ENCODE assay signal across 8 cellular contexts in genomic region chr9:127968717-127969383, GRCh38. TPM values are rescaled to one million over a fixed set of nuclear protein-coding genes. Genes with fewer than 3 reads are reported as not detected.
DNase-seq lines count a peak whose midpoint lies in the region; ATAC-seq and TF ChIP-seq lines count a peak whose summit lies in the region.

No MANE protein-coding gene starts in this region.

- H3K9ac ChIP-seq in endodermal cell (ENCODE audit: extremely low read depth, low read length, poor library complexity, severe bottlenecking) = no peak overlapping the region

- no peak for ATAC-seq in GM18511 (IDR thresholded peaks at IDR 0.05; ENCODE audit: unreplicated experiment)
- no peak for ATAC-seq in HG03159 (IDR thresholded peaks at IDR 0.05; ENCODE audit: unreplicated experiment)

- H3K9me3 Mint-ChIP-seq in endodermal cell = no peaks in the 10 kb centered on the region
- no peaks in the 10 kb centered on the region for H3K9me3 Mint-ChIP-seq in nephron progenitor cell

- no peaks in the 10 kb centered on the region for H3K9me3 ChIP-seq in endodermal cell (ENCODE audit: control insufficient read depth, low read length)

- H3K27me3 Mint-ChIP-seq in endodermal cell (ENCODE audit: insufficient read depth) = no peaks in the 10 kb centered on the region
- H3K27me3 Mint-ChIP-seq in nephron progenitor cell (ENCODE audit: low read depth, poor library complexity) = no peaks in the 10 kb centered on the region

- CTCF ChIA-PET in HEK293T (lab: Yijun Ruan, JAX) = interaction anchor here (1.8 kb wide), 1 partner anchor 25 kb away, joined by 5 read pairs; no protein-coding TSS in a partner anchor

- no peak overlapping the region for H3K4me3 Mint-ChIP-seq in endodermal cell
- peak overlapping the region; percentile 25 for H3K4me3 Mint-ChIP-seq in nephron progenitor cell

- POLR2A ChIA-PET in HEK293T (lab: Yijun Ruan, JAX) = no interaction called here

- peaks cover 17% of the 10 kb centered on the region for H3K4me1 ChIP-seq in endodermal cell (ENCODE audit: control insufficient read depth, insufficient read depth, low read length)

- peaks cover 3% of the 10 kb centered on the region for H3K36me3 ChIP-seq in endodermal cell (ENCODE audit: control insufficient read depth, insufficient read depth, low read length)

- H3K4me1 Mint-ChIP-seq in endodermal cell = peaks cover 43% of the 10 kb centered on the region
- H3K4me1 Mint-ChIP-seq in nephron progenitor cell = peaks cover 95% of the 10 kb centered on the region

- peaks cover 5% of the 10 kb centered on the region for H3K36me3 Mint-ChIP-seq in endodermal cell (ENCODE audit: low read depth)
- no peaks in the 10 kb centered on the region for H3K36me3 Mint-ChIP-seq in nephron progenitor cell (ENCODE audit: low read depth)

- H3K4me3 ChIP-seq in endodermal cell (ENCODE audit: low read length) = no peak overlapping the region

- DNase-seq in GM03348 (ENCODE audit: low spot score) (peak; percentile 88), RPMI7951 (ENCODE audit: low read depth) (peak; percentile 75), endodermal cell (no peak), nephron progenitor cell (no peak), HEK293T (ENCODE audit: extremely low spot score) (no peak), NCI-H146 treated with DMSO at 0.1 percent for 48 hours (lab: John Stamatoyannopoulos, UW; ENCODE audit: unreplicated experiment) (no peak)

- H3K27ac ChIP-seq in endodermal cell (ENCODE audit: low read depth, low read length) = no peak overlapping the region

- TF ChIP-seq CTCF in endodermal cell (conservative IDR thresholded peaks at IDR 0.05) (no peak), nephron progenitor cell (IDR thresholded peaks at IDR 0.05) (no peak)

- H3K27ac Mint-ChIP-seq in endodermal cell (peak overlapping the region; percentile 73), nephron progenitor cell (peak overlapping the region; percentile 58)

- H3K27me3 ChIP-seq in endodermal cell (ENCODE audit: control insufficient read depth, insufficient read depth, low read length, poor library complexity, severe bottlenecking) = no peaks in the 10 kb centered on the region

- 93 to 96% methylated on average over 10 of the region's 10 CpGs for WGBS in endodermal cell (ENCODE audit: insufficient coverage in 1 of 2, insufficient read length in 1 of 2), 2 experiments

TF ChIP-seq in HEK293T, 16 proteins besides CTCF, POLR2A, EP300 and RAD21:
- TF ChIP-seq FOXA1 (IDR thresholded peaks at IDR 0.05) = no peak
- no peak for TF ChIP-seq LEF1 (IDR thresholded peaks at IDR 0.05; ENCODE audit: borderline replicate concordance)
- no peak for TF ChIP-seq ZNF384 (IDR thresholded peaks at IDR 0.05)
- TF ChIP-seq FOXM1 (IDR thresholded peaks at IDR 0.05; ENCODE audit: borderline replicate concordance) = no peak
- TF ChIP-seq PKNOX1 (IDR thresholded peaks at IDR 0.05) = no peak
- no peak for TF ChIP-seq FOXK2 (IDR thresholded peaks at IDR 0.05)
- TF ChIP-seq ARNT (IDR thresholded peaks at IDR 0.05) = no peak

RNA-seq across cellular contexts. Expression of gene EEIG1, which starts 11.9 kb away (rescaled TPM):
- total RNA-seq in RPMI7951 (2014; rRNA removed; shearing (Covaris generic)) = 2.8 and 5.4 TPM in 2 replicates
- total RNA-seq in endodermal cell = 10 to 100 TPM; 56.7 to 60.8 TPM
- 21.5 TPM for polyA plus RNA-seq in endodermal cell (2013, experiment 1 of 2)
- polyA plus RNA-seq in endodermal cell (2013, experiment 2 of 2) = 20.4 TPM

RNA-seq across cellular contexts. Expression of gene DPM2, which starts 31.2 kb away (rescaled TPM):
- total RNA-seq in RPMI7951 (2014; rRNA removed; shearing (Covaris generic)) = 37.1 and 50.1 TPM in 2 replicates
- 10 to 100 TPM; 45.7 TPM for total RNA-seq in endodermal cell
- 39.5 TPM for polyA plus RNA-seq in endodermal cell (2013, experiment 1 of 2)
- 35.1 TPM for polyA plus RNA-seq in endodermal cell (2013, experiment 2 of 2)

RNA-seq across cellular contexts. Expression of gene PIP5KL1, which starts 38.3 kb away (rescaled TPM):
- total RNA-seq in RPMI7951 (2014; rRNA removed; shearing (Covaris generic)) = 0.24 and 1.2 TPM in 2 replicates
- 1 to 10 TPM; 6.6 to 9.3 TPM for total RNA-seq in endodermal cell
- 3.7 TPM for polyA plus RNA-seq in endodermal cell (2013, experiment 1 of 2)
- 3.3 TPM for polyA plus RNA-seq in endodermal cell (2013, experiment 2 of 2)

RNA-seq across cellular contexts. Expression of gene ST6GALNAC4, which starts 52.0 kb away (rescaled TPM):
- 10.5 and 14.0 TPM in 2 replicates for total RNA-seq in RPMI7951 (2014; rRNA removed; shearing (Covaris generic))
- total RNA-seq in endodermal cell = 10 to 100 TPM in 1 of 2 donors, 1 to 10 TPM in 1; 8.3 to 12.7 TPM
- 14.6 TPM for polyA plus RNA-seq in endodermal cell (2013, experiment 1 of 2)
- polyA plus RNA-seq in endodermal cell (2013, experiment 2 of 2) = 15.4 TPM

Comparison
In these comparisons a context has a peak if more than half of its experiments do, and no peak if none do; other contexts are left out.
1. DNase-seq: peak in GM03348 (single experiment) and RPMI7951 (single experiment); none in endodermal cell (single experiment), nephron progenitor cell (single experiment), HEK293T (single experiment) and NCI-H146 treated with DMSO at 0.1 percent for 48 hours (single experiment).